12 cellular contexts compared by ENCODE assay signal in genomic region chr22:42308887-42309468, GRCh38.
"Had no signal": no experiment of that assay in that cellular context is flagged by ENCODE, and none has a peak within 500 bp of the region (broad histone marks: within the 10 kb centered on the region; RNA-seq: fewer than 3 reads in every experiment).

No MANE protein-coding gene starts in this region.

- ATAC-seq: sciatic nerve had no signal

- H3K9me3 ChIP-seq: esophagus muscularis mucosa, ovary had no signal

- DNase-seq: activated CD4-positive, alpha-beta T cell treated with anti-CD3 and anti-CD28 coated beads for 1 hour; activated CD4-positive, alpha-beta T cell treated with anti-CD3 and anti-CD28 coated beads, Interleukin-2, amount 50 U/mL, for 4 hours; activated naive CD4-positive, alpha-beta T cell treated with anti-CD3 and anti-CD28 coated beads for 36 hours; activated T-cell treated with anti-CD3 and anti-CD28 coated beads for 4 hours; hippocampal formation; kidney; ovary; T-helper 1 cell had no signal

- H3K36me3 ChIP-seq: esophagus muscularis mucosa, ovary had no signal

- H3K27ac ChIP-seq: esophagus muscularis mucosa, ovary had no signal

- FAIRE-seq: colon, endometrium, kidney had no signal

- H3K4me3 ChIP-seq: esophagus muscularis mucosa, ovary had no signal

- H3K27me3 ChIP-seq: ovary had no signal
